15 cellular contexts compared by ENCODE assay signal in genomic region chr5:137630972-137631370, GRCh38.
DNase-seq lines count a peak whose midpoint lies in the region; ATAC-seq, FAIRE-seq and TF ChIP-seq lines count a peak whose summit lies in the region.
"Had no signal": no experiment of that assay in that cellular context is flagged by ENCODE, and none has a peak within 500 bp of the region (broad histone marks: within the 10 kb centered on the region; RNA-seq: fewer than 3 reads in every experiment).

No MANE protein-coding gene starts in this region.

- TF ChIP-seq POLR2A in endothelial cell of umbilical vein (IDR thresholded peaks at IDR 0.05; ENCODE audit: low read depth, low read length) (no peak), vagina (IDR thresholded peaks at IDR 0.05) (no peak)

- no peaks in the 10 kb centered on the region for H3K27me3 ChIP-seq in right atrium auricular region
- no peaks in the 10 kb centered on the region for H3K27me3 ChIP-seq in endothelial cell of umbilical vein (ENCODE audit: control insufficient read depth in 2 of 2, insufficient read depth in 2 of 2, low read length in 2 of 2)
- H3K27me3 ChIP-seq in aorta (ENCODE audit: control insufficient read depth in 1 of 2, insufficient read depth in 2 of 2, low read length in 1 of 2), result no peaks in the 10 kb centered on the region
- H3K27me3 ChIP-seq in vagina, result no peaks in the 10 kb centered on the region

- H3K4me1 ChIP-seq in right atrium auricular region (peaks cover 0 to 23% of the 10 kb centered on the region in 2 donors), endothelial cell of umbilical vein (ENCODE audit: control insufficient read depth, extremely low read depth, insufficient read depth, low read length) (peaks cover 3% of the 10 kb centered on the region), aorta (ENCODE audit: control insufficient read depth in 1 of 2, insufficient read depth in 2 of 2, low read length in 2 of 2) (peaks cover 2 to 5% of the 10 kb centered on the region in 2 donors), vagina (peaks cover 17% of the 10 kb centered on the region)
- H3K4me1 ChIP-seq: Caco-2 had no signal

- POLR2A ChIA-PET in endothelial cell of umbilical vein (lab: Charles Lee), result no interaction called here

- H3K27ac ChIP-seq in right atrium auricular region (peak overlapping the region; percentile 71 to 80), endothelial cell of umbilical vein (ENCODE audit: insufficient read depth, low read depth, low read length) (no peak overlapping the region), aorta (ENCODE audit: low read depth in 1 of 2, low read length in 2 of 2) (peak overlapping the region; percentile 38 to 99), vagina (no peak overlapping the region)

- CTCF ChIA-PET in endothelial cell of umbilical vein (lab: Charles Lee), result interaction anchor here (1.5 to 6.0 kb wide), 10 partner anchors 10 to 438 kb away, joined by 3 to 375 read pairs (median 42); partner anchors contain the start of gene KLHL3

- H2AFZ ChIP-seq in endothelial cell of umbilical vein (ENCODE audit: low read depth, low read length), result no peak overlapping the region

- TF ChIP-seq CTCF in right atrium auricular region (IDR thresholded peaks at IDR 0.05) (no peak), endothelial cell of umbilical vein (IDR thresholded peaks at IDR 0.05; ENCODE audit: extremely low read depth in 1 of 2, insufficient read depth in 1 of 2, low read depth in 1 of 2, low read length in 2 of 2) (no peak), vagina (IDR thresholded peaks at IDR 0.05) (no peak)

- dilution Hi-C loops in endothelial cell of umbilical vein (cut with MboI; ENCODE audit: extremely low pct_ligation_motif_present, low sequenced_read_pairs), result no loop called here

- no peaks in the 10 kb centered on the region for H4K20me1 ChIP-seq in endothelial cell of umbilical vein (replicated peaks; ENCODE audit: control insufficient read depth, extremely low read depth, insufficient read depth, low read length)

- no peaks in the 10 kb centered on the region for H3K9me3 ChIP-seq in right atrium auricular region
- H3K9me3 ChIP-seq in endothelial cell of umbilical vein (replicated peaks; ENCODE audit: control insufficient read depth, insufficient read depth, low read length), result no peaks in the 10 kb centered on the region
- H3K9me3 ChIP-seq in aorta (ENCODE audit: control insufficient read depth, low read length), result no peaks in the 10 kb centered on the region
- H3K9me3 ChIP-seq in vagina, result no peaks in the 10 kb centered on the region

- H3K36me3 ChIP-seq in right atrium auricular region (no peaks in the 10 kb centered on the region), endothelial cell of umbilical vein (ENCODE audit: control insufficient read depth in 2 of 2, extremely low read depth in 1 of 2, insufficient read depth in 2 of 2, low read length in 2 of 2) (peaks cover 0 to 7% of the 10 kb centered on the region in 2 experiments), aorta (ENCODE audit: control insufficient read depth in 1 of 2, insufficient read depth in 2 of 2, low read length in 1 of 2) (no peaks in the 10 kb centered on the region), vagina (no peaks in the 10 kb centered on the region)

- DNase-seq in right atrium auricular region (ENCODE audit: low spot score) (no peak), left ventricle myocardium superior (no peak), endothelial cell of umbilical vein (ENCODE audit: low read depth, low spot score) (peak; percentile 14), myocyte (ENCODE audit: low read depth) (peak; percentile 28), aorta (no peak), vagina (ENCODE audit: extremely low spot score in 2 of 2) (no peak), germinal center (ENCODE audit: low spot score) (no peak)
- no peak for DNase-seq in stimulated activated naive CD4-positive, alpha-beta T cell treated with Interleukin-2 at 50 U/mL for 16 hours (lab: John Stamatoyannopoulos, UW)
- DNase-seq: Caco-2, DMS53, NCI-H146, NCI-H2107, NCI-H69 had no signal

- 9 to 15% methylated on average over 3 of the region's 3 CpGs for WGBS in aorta, 2 donors

- no peak overlapping the region for H3K4me2 ChIP-seq in endothelial cell of umbilical vein (ENCODE audit: insufficient read depth, low read length)

- H3K79me2 ChIP-seq in endothelial cell of umbilical vein (ENCODE audit: control insufficient read depth, insufficient read depth, low read length), result no peaks in the 10 kb centered on the region

- no peak overlapping the region for H3K9ac ChIP-seq in endothelial cell of umbilical vein (replicated peaks; ENCODE audit: extremely low read depth, insufficient read depth, low read length)

- intact Hi-C loops in left ventricle myocardium superior (cut with micrococcal nuclease), result no loop called here
- intact Hi-C loops in endothelial cell of umbilical vein (cut with micrococcal nuclease), result loop anchor here (1.0 to 2.0 kb wide), 2 partner anchors 66 to 502 kb away; no protein-coding TSS in a partner anchor
- intact Hi-C loops in aorta (cut with DNase I), result loop anchor here (2.0 to 5.0 kb wide), 4 partner anchors 36 to 192 kb away; no protein-coding TSS in a partner anchor
- intact Hi-C loops in vagina (cut with DNase I), result loop anchor here (5.0 kb wide), 1 partner anchor 116 kb away; no protein-coding TSS in a partner anchor

- H3K4me3 ChIP-seq in right atrium auricular region (no peak overlapping the region), endothelial cell of umbilical vein (replicated peaks in 1 of 3; ENCODE audit: insufficient read depth in 1 of 3, low read depth in 1 of 3, low read length in 3 of 3) (no peak overlapping the region), aorta (ENCODE audit: low read length in 2 of 2) (no peak overlapping the region), vagina (no peak overlapping the region)

- no peaks in the 10 kb centered on the region for H3K9me1 ChIP-seq in endothelial cell of umbilical vein (replicated peaks; ENCODE audit: control insufficient read depth, extremely low read depth, insufficient read depth, low read length)

- FAIRE-seq in endothelial cell of umbilical vein (lab: Jason Lieb, UNC), result no peak
- FAIRE-seq: GM18507 had no signal

- BruUV-seq in endothelial cell of umbilical vein (replicated peaks; lab: Mats Ljungman, UMichigan), result no TSS peak

- ATAC-seq in left ventricle myocardium superior (no peak), aorta (ENCODE audit: low FRiP score) (no peak)
- ATAC-seq: PC-3 had no signal

TF ChIP-seq in endothelial cell of umbilical vein, 7 proteins besides CTCF, POLR2A, EP300 and RAD21:
- TF ChIP-seq EZH2 (IDR thresholded peaks at IDR 0.05; ENCODE audit: borderline replicate concordance, low read depth, low read length, severe bottlenecking) (no peak), FOS (IDR thresholded peaks at IDR 0.05; ENCODE audit: borderline replicate concordance, insufficient read depth, low read length) (no peak), MYC (IDR thresholded peaks at IDR 0.05; ENCODE audit: low read depth, low read length) (no peak), GATA2 (IDR thresholded peaks at IDR 0.05; ENCODE audit: insufficient read depth, insufficient read length, low read depth, low read length) (no peak), POLR2AphosphoS5 (IDR thresholded peaks at IDR 0.05; ENCODE audit: insufficient read depth, low read depth, low read length) (no peak), JUN (IDR thresholded peaks at IDR 0.05; ENCODE audit: borderline replicate concordance, insufficient read depth, insufficient read length, low read depth) (no peak)
- TF ChIP-seq, protein P1, sequence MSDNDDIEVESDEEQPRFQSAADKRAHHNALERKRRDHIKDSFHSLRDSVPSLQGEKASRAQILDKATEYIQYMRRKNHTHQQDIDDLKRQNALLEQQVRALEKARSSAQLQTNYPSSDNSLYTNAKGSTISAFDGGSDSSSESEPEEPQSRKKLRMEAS (IDR thresholded peaks at IDR 0.05; ENCODE audit: insufficient read depth, insufficient read length), result no peak

Comparison
In these comparisons a context has a peak if more than half of its experiments do, and no peak if none do; other contexts are left out.
1. DNase-seq: peak in endothelial cell of umbilical vein (single experiment) and myocyte (single experiment); none in right atrium auricular region (single experiment), left ventricle myocardium superior (single experiment), aorta (0 of 2), stimulated activated naive CD4-positive, alpha-beta T cell treated with Interleukin-2 at 50 U/mL for 16 hours (single experiment), vagina (0 of 2) and germinal center (single experiment).
2. H3K27ac ChIP-seq: peak in right atrium auricular region (2 of 2) and aorta (2 of 2); none in endothelial cell of umbilical vein (single experiment) and vagina (single experiment).